Comparison of ENCODE assay signal across 18 cellular contexts in the genomic region with DNA sequence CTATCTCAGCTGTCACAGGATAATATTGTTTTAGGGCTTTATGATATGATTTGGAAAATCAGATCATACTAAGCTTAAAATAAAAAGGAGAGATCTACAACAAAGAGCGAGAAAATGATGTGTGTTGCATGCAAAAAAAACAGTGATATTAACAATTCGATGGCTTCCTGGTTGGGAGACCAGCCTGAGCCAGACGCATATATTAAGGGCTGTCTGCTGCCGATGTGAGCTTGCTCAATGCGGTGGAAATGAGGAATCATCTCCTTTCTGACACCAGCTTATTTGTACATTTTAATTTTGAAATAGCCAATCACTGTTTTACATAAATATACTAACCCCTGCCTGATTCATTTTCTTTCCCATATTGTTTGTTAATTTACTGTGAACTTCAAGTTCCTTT.
DNase-seq lines count a peak whose midpoint lies in the region; ATAC-seq and TF ChIP-seq lines count a peak whose summit lies in the region.
"Had no signal": no experiment of that assay in that cellular context is flagged by ENCODE, and none has a peak within 500 bp of the region (broad histone marks: within the 10 kb centered on the region; RNA-seq: fewer than 3 reads in every experiment).

No MANE protein-coding gene starts in this region.

- peak overlapping the region in 44 of 59 donors; percentile 1 to 74 (median 48) for H3K4me3 ChIP-seq in dorsolateral prefrontal cortex
- H3K4me3 ChIP-seq: BLaER1, GM12878 had no signal

- no peak overlapping the region for H3K4me3 Mint-ChIP-seq in mesothelial cell of epicardium
- H3K4me3 Mint-ChIP-seq: CD4-positive, alpha-beta T cell; IgD-negative memory B cell had no signal

- peak overlapping the region in 52 of 59 donors; percentile 0 to 98 (median 62) for H3K27ac ChIP-seq in dorsolateral prefrontal cortex
- H3K27ac ChIP-seq: BLaER1 had no signal

- DNase-seq in Ammon's horn (ENCODE audit: low spot score) (peak; percentile 61), NCI-H2227 treated with DMSO at 0.1 percent for 48 hours (lab: John Stamatoyannopoulos, UW) (peak; percentile 65), dorsolateral prefrontal cortex (no peak), mesothelial cell of epicardium (ENCODE audit: low spot score in 2 of 2, unreplicated experiment in 2 of 2) (no peak), SKM-1 treated with dmso at 0.1 percent for 144 hours (lab: John Stamatoyannopoulos, UW; ENCODE audit: unreplicated experiment) (no peak), NCI-H2107 treated with DMSO at 0.1 percent for 48 hours (lab: John Stamatoyannopoulos, UW; ENCODE audit: unreplicated experiment) (no peak), left cardiac atrium (no peak)
- DNase-seq: CD4-positive, alpha-beta T cell; COR-L47; DMS79 treated with DMSO at 0.1 percent for 48 hours; NCI-H1694; NCI-H2081; NCI-H510A treated with DMSO at 0.1 percent for 48 hours; Right ventricle myocardium superior had no signal

- intact Hi-C loops in dorsolateral prefrontal cortex (cut with DNase I) (loop anchor here in 1 of 2 donors (5.0 kb wide), 1 partner anchor 520 kb away; no protein-coding TSS in a partner anchor), left cardiac atrium (cut with DNase I) (no loop called here)

- H3K9me3 Mint-ChIP-seq in mesothelial cell of epicardium, result peaks cover 6% of the 10 kb centered on the region
- H3K9me3 Mint-ChIP-seq: CD4-positive, alpha-beta T cell had no signal

- peaks cover 30% of the 10 kb centered on the region for H3K4me1 Mint-ChIP-seq in mesothelial cell of epicardium
- H3K4me1 Mint-ChIP-seq: IgD-negative memory B cell had no signal

- TF ChIP-seq CTCF in dorsolateral prefrontal cortex (IDR thresholded peaks at IDR 0.05 in 54 of 56, conservative IDR thresholded peaks at IDR 0.05 in 2 of 56; ENCODE audit: low read depth in 1 of 56, partially characterized antibody in 56 of 56) (no peak), mesothelial cell of epicardium (IDR thresholded peaks at IDR 0.05; ENCODE audit: unreplicated experiment) (no peak)

- ATAC-seq in left cardiac atrium, result no peak
- ATAC-seq in GM21515 (IDR thresholded peaks at IDR 0.05; ENCODE audit: unreplicated experiment), result no peak
- ATAC-seq: GM12878 had no signal

- no peaks in the 10 kb centered on the region for H3K27me3 ChIP-seq in dorsolateral prefrontal cortex
- H3K27me3 ChIP-seq: BLaER1 had no signal

- peak overlapping the region; percentile 47 for H3K27ac Mint-ChIP-seq in mesothelial cell of epicardium
- H3K27ac Mint-ChIP-seq: CD4-positive, alpha-beta T cell; IgD-negative memory B cell had no signal

- H3K36me3 Mint-ChIP-seq in mesothelial cell of epicardium, result peaks cover 8% of the 10 kb centered on the region
- H3K36me3 Mint-ChIP-seq: IgD-negative memory B cell had no signal

- no peaks in the 10 kb centered on the region for H3K27me3 Mint-ChIP-seq in mesothelial cell of epicardium (ENCODE audit: low read depth)
- H3K27me3 Mint-ChIP-seq: CD4-positive, alpha-beta T cell; IgD-negative memory B cell had no signal

Comparison
In these comparisons a context has a peak if more than half of its experiments do, and no peak if none do; other contexts are left out.
1. DNase-seq: peak in Ammon's horn (single experiment) and NCI-H2227 treated with DMSO at 0.1 percent for 48 hours (single experiment); none in dorsolateral prefrontal cortex (0 of 10), mesothelial cell of epicardium (0 of 2), SKM-1 treated with dmso at 0.1 percent for 144 hours (single experiment), NCI-H2107 treated with DMSO at 0.1 percent for 48 hours (single experiment) and left cardiac atrium (single experiment).